ENCODE assay signal across 8 cellular contexts in genomic region chr6:33428219-33428890, GRCh38. TPM values are rescaled to one million over a fixed set of nuclear protein-coding genes. Genes with fewer than 3 reads are reported as not detected.
DNase-seq lines count a peak whose midpoint lies in the region; ATAC-seq and TF ChIP-seq lines count a peak whose summit lies in the region.

No MANE protein-coding gene starts in this region.

- no peaks in the 10 kb centered on the region for H3K79me2 ChIP-seq in OCI-LY3 (ENCODE audit: low read length)

- intact Hi-C loops in ascending aorta (cut with DNase I): loop anchor here (2.0 to 5.0 kb wide), 2 partner anchors 26 to 131 kb away; partner anchors contain the start of genes RGL2 and ZBTB9

- DNase-seq in GM03348 (ENCODE audit: low spot score) (peak; percentile 49), ascending aorta (ENCODE audit: low spot score in 2 of 2) (no peak)
- peak; percentile 32 for DNase-seq in stimulated activated CD4-positive, alpha-beta T cell treated with anti-CD3 and anti-CD28 coated beads, Interleukin-4, amount 100 ng/mL, for 1 hour

- H3K36me3 ChIP-seq in OCI-LY3 (replicated peaks; ENCODE audit: low read depth, low read length) (no peaks in the 10 kb centered on the region), ascending aorta (no peaks in the 10 kb centered on the region), iPS-20b (ENCODE audit: insufficient read depth, low read depth, low read length) (peaks cover 22% of the 10 kb centered on the region)

- H3K4me2 ChIP-seq in OCI-LY3 (ENCODE audit: low read length): peak overlapping the region; percentile 92

- no peaks in the 10 kb centered on the region for H3K9me3 ChIP-seq in OCI-LY3 (ENCODE audit: insufficient read depth, low read length)
- no peaks in the 10 kb centered on the region for H3K9me3 ChIP-seq in ascending aorta
- no peaks in the 10 kb centered on the region for H3K9me3 ChIP-seq in iPS-20b (ENCODE audit: insufficient read depth, low read depth, low read length)

- H3K27me3 ChIP-seq in OCI-LY3 (ENCODE audit: low read depth, low read length) (no peaks in the 10 kb centered on the region), ascending aorta (no peaks in the 10 kb centered on the region), iPS-20b (ENCODE audit: insufficient read depth, low read length) (no peaks in the 10 kb centered on the region)

- TF ChIP-seq CTCF in 22Rv1 (IDR thresholded peaks at IDR 0.05): peak; percentile 26; the same call in 1 of the 2 replicates
- peak; percentile 18; the same call in 1 of the 2 replicates for TF ChIP-seq CTCF in OCI-LY3 (IDR thresholded peaks at IDR 0.05; ENCODE audit: low read depth, low read length)
- TF ChIP-seq CTCF in ascending aorta (IDR thresholded peaks at IDR 0.05): peak in 2 of 3 experiments; percentile 10 to 16

- H3K27ac ChIP-seq in 22Rv1 (peak overlapping the region; percentile 88), OCI-LY3 (ENCODE audit: low read length) (no peak overlapping the region), ascending aorta (peak overlapping the region; percentile 36 to 57), iPS-20b (ENCODE audit: low read length) (no peak overlapping the region)

- H4K20me1 ChIP-seq in OCI-LY3 (ENCODE audit: insufficient read depth, low read length): no peaks in the 10 kb centered on the region

- H3K9ac ChIP-seq in OCI-LY3 (ENCODE audit: low read length) (peak overlapping the region; percentile 56), iPS-20b (ENCODE audit: low read depth, low read length) (peak overlapping the region; percentile 57; the same call in 1 of the 2 replicates)

- H3K4me3 ChIP-seq in OCI-LY3 (ENCODE audit: low read length) (peak overlapping the region; percentile 82), ascending aorta (peak overlapping the region; percentile 53 to 79), iPS-20b (ENCODE audit: low read length) (peak overlapping the region; percentile 61)

- no peak overlapping the region for H2AFZ ChIP-seq in OCI-LY3 (ENCODE audit: low read depth, low read length)

- H3K4me1 ChIP-seq in OCI-LY3 (ENCODE audit: low read length): peaks cover 45% of the 10 kb centered on the region
- peaks cover 20 to 21% of the 10 kb centered on the region in 2 donors for H3K4me1 ChIP-seq in ascending aorta
- peaks cover 56% of the 10 kb centered on the region for H3K4me1 ChIP-seq in iPS-20b (ENCODE audit: insufficient read depth, low read length)

- ATAC-seq in HG02840 (IDR thresholded peaks at IDR 0.05; ENCODE audit: low FRiP score, unreplicated experiment) (no peak), HG02973 (IDR thresholded peaks at IDR 0.05; ENCODE audit: unreplicated experiment) (no peak)

RNA-seq across cellular contexts. Expression of gene SYNGAP1, which starts 8.5 kb away (rescaled TPM):
- total RNA-seq in ascending aorta: 33.7 TPM

RNA-seq across cellular contexts. Expression of gene CUTA, which starts 10.4 kb away (rescaled TPM):
- 77.2 TPM for total RNA-seq in ascending aorta

RNA-seq across cellular contexts. Expression of gene PHF1, which starts 17.5 kb away (rescaled TPM):
- 30.5 TPM for total RNA-seq in ascending aorta

RNA-seq across cellular contexts. Expression of gene ZBTB9, which starts 26.0 kb away (rescaled TPM):
- total RNA-seq in ascending aorta: 45.8 TPM

RNA-seq across cellular contexts. Expression of gene KIFC1, which starts 36.7 kb away (rescaled TPM):
- total RNA-seq in ascending aorta: not detected

Comparison
In these comparisons a context has a peak if more than half of its experiments do, and no peak if none do; other contexts are left out.
1. H3K27ac ChIP-seq: peak in 22Rv1 (single experiment) and ascending aorta (2 of 2); none in OCI-LY3 (single experiment) and iPS-20b (single experiment).
2. DNase-seq: peak in GM03348 (single experiment) and stimulated activated CD4-positive, alpha-beta T cell treated with anti-CD3 and anti-CD28 coated beads, Interleukin-4, amount 100 ng/mL, for 1 hour (single experiment); none in ascending aorta (0 of 2).
3. Peak in every context shown above with its lines, with median percentiles within 50 percentile points of each other: CTCF ChIP-seq and H3K4me3 ChIP-seq.